ENCODE assay signal across 9 cellular contexts in genomic region chr2:73979021-73979420, GRCh38. TPM values are rescaled to one million over a fixed set of nuclear protein-coding genes. Genes with fewer than 3 reads are reported as not detected.
A peak's percentile ranks its signal among the peaks of the same experiment; 100 is the strongest.
DNase-seq lines count a peak whose midpoint lies in the region; ATAC-seq lines count a peak whose summit lies in the region.
"Had no signal": no experiment of that assay in that cellular context is flagged by ENCODE, and none has a peak within 500 bp of the region (broad histone marks: within the 10 kb centered on the region; RNA-seq: fewer than 3 reads in every experiment).

No MANE protein-coding gene starts in this region.

- no peaks in the 10 kb centered on the region for H3K27me3 Mint-ChIP-seq in CD4-positive, alpha-beta memory T cell

- peak; percentile 72 to 92 (median 77) for DNase-seq in CD4-positive, alpha-beta memory T cell
- peak; percentile 67 for DNase-seq in activated CD8-positive, alpha-beta memory T cell treated with anti-CD3 and anti-CD28 coated beads, Interleukin-2, amount 50 U/mL, for 48 hours
- peak; percentile 60 for DNase-seq in left kidney (ENCODE audit: low read depth, low spot score)
- no peak for DNase-seq in posterior vena cava (ENCODE audit: low spot score)
- no peak for DNase-seq in NCI-H2107 (lab: John Stamatoyannopoulos, UW)
- DNase-seq: SHP77 treated with DMSO at 0.1 percent for 48 hours had no signal

- ATAC-seq in HG02885 (IDR thresholded peaks at IDR 0.05; ENCODE audit: poor library complexity, unreplicated experiment) (peak; percentile 34), HG03039 (IDR thresholded peaks at IDR 0.05; ENCODE audit: unreplicated experiment) (no peak), GM21381 (IDR thresholded peaks at IDR 0.05; ENCODE audit: unreplicated experiment) (no peak)

- H3K9me3 Mint-ChIP-seq in CD4-positive, alpha-beta memory T cell, result no peaks in the 10 kb centered on the region

- intact Hi-C loops in CD4-positive, alpha-beta memory T cell (cut with micrococcal nuclease), result loop anchor here (1.0 kb wide), 1 partner anchor 8 kb away; no protein-coding TSS in a partner anchor
- intact Hi-C loops in posterior vena cava (cut with DNase I), result no loop called here

- no peaks in the 10 kb centered on the region for H3K27me3 ChIP-seq in CD4-positive, alpha-beta memory T cell (ENCODE audit: insufficient read depth, low read length)

- no peaks in the 10 kb centered on the region for H3K36me3 Mint-ChIP-seq in CD4-positive, alpha-beta memory T cell

- CTCF ChIA-PET in CD4-positive, alpha-beta memory T cell (lab: Charles Lee; ENCODE audit: partially characterized antibody), result interaction anchor here (1.2 to 1.7 kb wide), 2 partner anchors 9 kb away, joined by 3 to 9 read pairs; no protein-coding TSS in a partner anchor

- H3K4me3 Mint-ChIP-seq in CD4-positive, alpha-beta memory T cell, result peak overlapping the region; percentile 41 to 86 (median 79)

- H3K36me3 ChIP-seq in CD4-positive, alpha-beta memory T cell (ENCODE audit: insufficient read depth, low read length), result no peaks in the 10 kb centered on the region

- peak overlapping the region in 1 of 2 donors; percentile 3 for H3K4me3 ChIP-seq in CD4-positive, alpha-beta memory T cell (ENCODE audit: low read length in 2 of 2)

- H3K27ac ChIP-seq in CD4-positive, alpha-beta memory T cell (ENCODE audit: low read depth, low read length), result peak overlapping the region; percentile 36

- H3K4me1 ChIP-seq in CD4-positive, alpha-beta memory T cell (ENCODE audit: insufficient read depth, low read length), result peaks cover 46% of the 10 kb centered on the region

- H3K9me3 ChIP-seq in CD4-positive, alpha-beta memory T cell (ENCODE audit: control insufficient read depth in 1 of 2, low read length in 2 of 2), result no peaks in the 10 kb centered on the region

- H3K27ac Mint-ChIP-seq in CD4-positive, alpha-beta memory T cell, result peak overlapping the region; percentile 38 to 96 (median 89)

- H3K4me1 Mint-ChIP-seq in CD4-positive, alpha-beta memory T cell, result peaks cover 39 to 74% (median 55%) of the 10 kb centered on the region in 4 donors

- POLR2A ChIA-PET in CD4-positive, alpha-beta memory T cell (lab: Charles Lee; ENCODE audit: partially characterized antibody), result interaction anchor here (0.6 to 1.5 kb wide), 8 partner anchors 9 to 200 kb away, joined by 3 to 5 read pairs (median 4); partner anchors contain the start of genes MOB1A and STAMBP

RNA-seq across cellular contexts. Expression of gene TET3, which starts 5.7 kb away (rescaled TPM):
- 10 to 100 TPM; 18.2 to 19.4 TPM for total RNA-seq in CD4-positive, alpha-beta memory T cell
- polyA plus RNA-seq in CD4-positive, alpha-beta memory T cell, result under 1 TPM; 0.03 to 0.57 TPM
- 1 to 10 TPM; 6.6 to 8.5 TPM for total RNA-seq in posterior vena cava

RNA-seq across cellular contexts. Expression of gene DGUOK, which starts 52.3 kb away (rescaled TPM):
- 10 to 100 TPM; 52.2 to 55.5 TPM for total RNA-seq in CD4-positive, alpha-beta memory T cell
- polyA plus RNA-seq in CD4-positive, alpha-beta memory T cell, result 100 to 1,000 TPM; 185 to 199 TPM
- 10 to 100 TPM; 36.1 to 41.9 TPM for total RNA-seq in posterior vena cava

Comparison
In these comparisons a context has a peak if more than half of its experiments do, and no peak if none do; other contexts are left out.
1. DNase-seq: peak in CD4-positive, alpha-beta memory T cell (5 of 5), activated CD8-positive, alpha-beta memory T cell treated with anti-CD3 and anti-CD28 coated beads, Interleukin-2, amount 50 U/mL, for 48 hours (single experiment) and left kidney (single experiment); none in posterior vena cava (single experiment) and NCI-H2107 (single experiment).